Comparison of ENCODE assay signal across 11 cellular contexts in genomic region chr2:208311321-208311720, GRCh38. TPM values are rescaled to one million over a fixed set of nuclear protein-coding genes. Genes with fewer than 3 reads are reported as not detected.
DNase-seq lines count a peak whose midpoint lies in the region; ATAC-seq and FAIRE-seq lines count a peak whose summit lies in the region.
"Had no signal": no experiment of that assay in that cellular context is flagged by ENCODE, and none has a peak within 500 bp of the region (broad histone marks: within the 10 kb centered on the region; RNA-seq: fewer than 3 reads in every experiment).

No MANE protein-coding gene starts in this region.

- H3K27me3 Mint-ChIP-seq in CD4-positive, CD25-positive, alpha-beta regulatory T cell = no peaks in the 10 kb centered on the region
- H3K27me3 Mint-ChIP-seq in activated T-helper 1 cell treated with anti-CD3 and anti-CD28 coated beads, Interleukin-12 subunit alpha, Interleukin-12 subunit beta, Interleukin-2, Interleukin-4 antibody, amounts not matched to agents 30 ng/mL and 10 ng/mL and 1 ng/mL, durations not matched to agents 14 hours and 24 hours and 36 hours (ENCODE audit: insufficient read depth) = no peaks in the 10 kb centered on the region

- FAIRE-seq in GM19239 (lab: Jason Lieb, UNC) = peak; percentile 26

- no peak overlapping the region for H3K4me3 ChIP-seq in CD4-positive, CD25-positive, alpha-beta regulatory T cell (ENCODE audit: low read depth, low read length)
- H3K4me3 ChIP-seq: heart right ventricle had no signal

- H3K36me3 Mint-ChIP-seq in CD4-positive, CD25-positive, alpha-beta regulatory T cell = peaks cover 32% of the 10 kb centered on the region
- H3K36me3 Mint-ChIP-seq in activated T-helper 1 cell treated with anti-CD3 and anti-CD28 coated beads, Interleukin-12 subunit alpha, Interleukin-12 subunit beta, Interleukin-2, Interleukin-4 antibody, amounts not matched to agents 30 ng/mL and 10 ng/mL and 1 ng/mL, durations not matched to agents 14 hours and 24 hours and 36 hours (ENCODE audit: low read depth) = peaks cover 31% of the 10 kb centered on the region

- peaks cover 29% of the 10 kb centered on the region for H3K36me3 ChIP-seq in CD4-positive, CD25-positive, alpha-beta regulatory T cell (ENCODE audit: control insufficient read depth, insufficient read depth, low read length)

- intact Hi-C loops in activated T-helper 1 cell treated with anti-CD3 and anti-CD28 coated beads, Interleukin-12 subunit alpha, Interleukin-12 subunit beta, Interleukin-2, Interleukin-4 antibody, amounts not matched to agents 30 ng/mL and 10 ng/mL and 1 ng/mL, durations not matched to agents 14 hours and 24 hours and 36 hours (cut with micrococcal nuclease) = loop anchor here (2.0 kb wide), 1 partner anchor 15 kb away; no protein-coding TSS in a partner anchor

- ATAC-seq in CD4-positive, CD25-positive, alpha-beta regulatory T cell (ENCODE audit: low read depth in 2 of 2) = no peak
- ATAC-seq in HG02678 (IDR thresholded peaks at IDR 0.05; ENCODE audit: unreplicated experiment) = peak; percentile 65
- ATAC-seq in HG03457 (IDR thresholded peaks at IDR 0.05; ENCODE audit: unreplicated experiment) = peak; percentile 54
- ATAC-seq: heart right ventricle had no signal

- in situ Hi-C loops in KBM-7 (cut with MboI; ENCODE audit: low pct_unique_long_range_greater_than_20kb, low sequenced_read_pairs) = no loop called here

- peaks cover 3% of the 10 kb centered on the region for H3K4me1 ChIP-seq in CD4-positive, CD25-positive, alpha-beta regulatory T cell (ENCODE audit: control insufficient read depth, insufficient read depth, low read length, poor library complexity, severe bottlenecking)

- no peak overlapping the region for H3K27ac ChIP-seq in CD4-positive, CD25-positive, alpha-beta regulatory T cell (ENCODE audit: insufficient read depth, low read length, poor library complexity, severe bottlenecking)
- H3K27ac ChIP-seq: heart right ventricle had no signal

- H3K4me1 Mint-ChIP-seq in CD4-positive, CD25-positive, alpha-beta regulatory T cell = peaks cover 17 to 26% (median 20%) of the 10 kb centered on the region in 4 donors
- H3K4me1 Mint-ChIP-seq in activated T-helper 1 cell treated with anti-CD3 and anti-CD28 coated beads, Interleukin-12 subunit alpha, Interleukin-12 subunit beta, Interleukin-2, Interleukin-4 antibody, amounts not matched to agents 30 ng/mL and 10 ng/mL and 1 ng/mL, durations not matched to agents 14 hours and 24 hours and 36 hours (ENCODE audit: low read depth) = peaks cover 21% of the 10 kb centered on the region

- no peaks in the 10 kb centered on the region for H3K9me3 ChIP-seq in CD4-positive, CD25-positive, alpha-beta regulatory T cell (ENCODE audit: control insufficient read depth in 2 of 2, low read length in 2 of 2)
- H3K9me3 ChIP-seq: heart right ventricle had no signal

- no peaks in the 10 kb centered on the region for H3K27me3 ChIP-seq in CD4-positive, CD25-positive, alpha-beta regulatory T cell (ENCODE audit: control insufficient read depth, insufficient read depth, low read length)
- H3K27me3 ChIP-seq: heart right ventricle had no signal

- H3K27ac Mint-ChIP-seq in CD4-positive, CD25-positive, alpha-beta regulatory T cell = peak overlapping the region in 2 of 3 donors; percentile 31 to 44
- H3K27ac Mint-ChIP-seq in activated T-helper 1 cell treated with anti-CD3 and anti-CD28 coated beads, Interleukin-12 subunit alpha, Interleukin-12 subunit beta, Interleukin-2, Interleukin-4 antibody, amounts not matched to agents 30 ng/mL and 10 ng/mL and 1 ng/mL, durations not matched to agents 14 hours and 24 hours and 36 hours = no peak overlapping the region

- H3K4me3 Mint-ChIP-seq in CD4-positive, CD25-positive, alpha-beta regulatory T cell = no peak overlapping the region
- H3K4me3 Mint-ChIP-seq in activated T-helper 1 cell treated with anti-CD3 and anti-CD28 coated beads, Interleukin-12 subunit alpha, Interleukin-12 subunit beta, Interleukin-2, Interleukin-4 antibody, amounts not matched to agents 30 ng/mL and 10 ng/mL and 1 ng/mL, durations not matched to agents 14 hours and 24 hours and 36 hours = no peak overlapping the region

- H3K9me3 Mint-ChIP-seq in CD4-positive, CD25-positive, alpha-beta regulatory T cell = peaks cover 0 to 1% (median 0%) of the 10 kb centered on the region in 7 donors
- no peaks in the 10 kb centered on the region for H3K9me3 Mint-ChIP-seq in activated T-helper 1 cell treated with anti-CD3 and anti-CD28 coated beads, Interleukin-12 subunit alpha, Interleukin-12 subunit beta, Interleukin-2, Interleukin-4 antibody, amounts not matched to agents 30 ng/mL and 10 ng/mL and 1 ng/mL, durations not matched to agents 14 hours and 24 hours and 36 hours

- DNase-seq in CD4-positive, CD25-positive, alpha-beta regulatory T cell = no peak
- peak; percentile 9 for DNase-seq in GM19239 (ENCODE audit: insufficient read length, low spot score)
- DNase-seq in activated T-helper 1 cell treated with anti-CD3 and anti-CD28 coated beads, Interleukin-12 subunit alpha, Interleukin-12 subunit beta, Interleukin-2, Interleukin-4 antibody, amounts not matched to agents 30 ng/mL and 10 ng/mL and 1 ng/mL, durations not matched to agents 14 hours and 24 hours and 36 hours (ENCODE audit: low spot score) = no peak
- no peak for DNase-seq in NCI-H146 treated with DMSO at 0.1 percent for 48 hours (lab: John Stamatoyannopoulos, UW; ENCODE audit: unreplicated experiment)
- no peak for DNase-seq in SKM-1 (lab: John Stamatoyannopoulos, UW; ENCODE audit: unreplicated experiment)
- no peak for DNase-seq in KBM-7
- DNase-seq: activated gamma-delta T cell treated with Interleukin-2 at 50 U/mL for 16 hours, heart right ventricle, NCI-H146 had no signal

RNA-seq across cellular contexts. Expression of gene PIKFYVE, which starts 45.3 kb away (rescaled TPM):
- 43.5 TPM for total RNA-seq in CD4-positive, CD25-positive, alpha-beta regulatory T cell
- 1 to 10 TPM; 5.2 to 7.6 (median 5.9) TPM for polyA plus RNA-seq in CD4-positive, CD25-positive, alpha-beta regulatory T cell
- 28.7 and 33.5 TPM in 2 replicates for total RNA-seq in activated T-helper 1 cell treated with anti-CD3 and anti-CD28 coated beads, Interleukin-12 subunit alpha, Interleukin-12 subunit beta, Interleukin-2, Interleukin-4 antibody, amounts not matched to agents 30 ng/mL and 10 ng/mL and 1 ng/mL, durations not matched to agents 14 hours and 24 hours and 36 hours

RNA-seq across cellular contexts. Expression of gene IDH1, which starts 56.5 kb away (rescaled TPM):
- total RNA-seq in CD4-positive, CD25-positive, alpha-beta regulatory T cell = 8.8 TPM
- 10 to 100 TPM in 1 of 4 donors, 1 to 10 TPM in 3; 8.1 to 10.4 (median 9.1) TPM for polyA plus RNA-seq in CD4-positive, CD25-positive, alpha-beta regulatory T cell
- 23.8 and 23.9 TPM in 2 replicates for total RNA-seq in activated T-helper 1 cell treated with anti-CD3 and anti-CD28 coated beads, Interleukin-12 subunit alpha, Interleukin-12 subunit beta, Interleukin-2, Interleukin-4 antibody, amounts not matched to agents 30 ng/mL and 10 ng/mL and 1 ng/mL, durations not matched to agents 14 hours and 24 hours and 36 hours

Comparison
In these comparisons a context has a peak if more than half of its experiments do, and no peak if none do; other contexts are left out.
1. ATAC-seq: peak in HG02678 (single experiment) and HG03457 (single experiment); none in CD4-positive, CD25-positive, alpha-beta regulatory T cell (0 of 2).